Comparison of ENCODE assay signal across 18 cellular contexts in genomic region chr9:89945133-89945532, GRCh38.
DNase-seq lines count a peak whose midpoint lies in the region; ATAC-seq and TF ChIP-seq lines count a peak whose summit lies in the region.
"Had no signal": no experiment of that assay in that cellular context is flagged by ENCODE, and none has a peak within 500 bp of the region (broad histone marks: within the 10 kb centered on the region; RNA-seq: fewer than 3 reads in every experiment).

No MANE protein-coding gene starts in this region.

- no peak overlapping the region for H3K4me3 Mint-ChIP-seq in WTC11
- H3K4me3 Mint-ChIP-seq: natural killer cell, T-cell had no signal

- intact Hi-C loops in posterior vena cava (cut with DNase I), result no loop called here
- intact Hi-C loops in colonic mucosa (cut with DNase I), result no loop called here

- no peaks in the 10 kb centered on the region for H3K9me3 ChIP-seq in colonic mucosa
- H3K9me3 ChIP-seq: adrenal gland had no signal

- H3K27me3 ChIP-seq in kidney epithelial cell (ENCODE audit: control insufficient read depth, insufficient read depth, low read length) (no peaks in the 10 kb centered on the region), colonic mucosa (no peaks in the 10 kb centered on the region)
- H3K27me3 ChIP-seq: adrenal gland had no signal

- CTCF ChIA-PET in WTC11 (lab: Charles Lee), result interaction anchor here (0.7 to 5.0 kb wide), 8 partner anchors 10 to 351 kb away, joined by 3 to 25 read pairs (median 4); no protein-coding TSS in a partner anchor

- no peaks in the 10 kb centered on the region for H3K27me3 Mint-ChIP-seq in WTC11 (ENCODE audit: low read depth)

- H3K27ac ChIP-seq in C4-2B (no peak overlapping the region), colonic mucosa (no peak overlapping the region)
- H3K27ac ChIP-seq: adrenal gland had no signal

- POLR2A ChIA-PET in WTC11 (lab: Charles Lee), result no interaction called here

- 0 out of 2 replicates have a peak, but pooled peaks cover 4% of the 10 kb centered on the region for H3K9me3 Mint-ChIP-seq in WTC11
- H3K9me3 Mint-ChIP-seq: activated T-helper 2 cell treated with anti-CD3 and anti-CD28 coated beads, Interferon-gamma antibody, Interleukin-2, Interleukin-4, amounts not matched to agents 10 μg/mL and 5 μg/mL and 100 μg/mL, durations not matched to agents 14 hours and 24 hours and 36 hours; natural killer cell; T-cell had no signal

- ATAC-seq in WTC11, result peak; percentile 92
- ATAC-seq: natural killer cell, T-cell had no signal

- no peak overlapping the region for H3K4me3 ChIP-seq in kidney epithelial cell (ENCODE audit: low read depth, low read length)
- no peak overlapping the region for H3K4me3 ChIP-seq in colonic mucosa
- H3K4me3 ChIP-seq: adrenal gland had no signal

- H3K4me1 Mint-ChIP-seq in WTC11, result peaks cover 9% of the 10 kb centered on the region
- H3K4me1 Mint-ChIP-seq: natural killer cell, T-cell had no signal

- DNase-seq in WTC11 (ENCODE audit: low spot score) (peak; percentile 50), kidney epithelial cell (ENCODE audit: low read depth) (no peak), mucosa of gallbladder (ENCODE audit: low spot score) (no peak), MV-4-11 (lab: John Stamatoyannopoulos, UW) (no peak), posterior vena cava (ENCODE audit: low spot score) (no peak), colonic mucosa (no peak)
- DNase-seq: activated CD4-positive, CD25-positive, alpha-beta regulatory T cell; Calu3; foreskin melanocyte; GF-D8; KG1; natural killer cell; NCI-H1105 treated with DMSO at 0.1 percent for 48 hours; T-cell had no signal

- no peaks in the 10 kb centered on the region for H3K4me1 ChIP-seq in colonic mucosa

- H3K36me3 Mint-ChIP-seq in WTC11, result no peaks in the 10 kb centered on the region
- H3K36me3 Mint-ChIP-seq: natural killer cell, T-cell had no signal

- TF ChIP-seq CTCF in C4-2B (conservative IDR thresholded peaks at IDR 0.05) (peak; percentile 25), GM12874 (IDR thresholded peaks at IDR 0.05; ENCODE audit: insufficient read depth, low read depth, low read length) (peak; percentile 36; the same call in 1 of the 2 replicates), WTC11 (IDR thresholded peaks at IDR 0.05) (peak; percentile 52; the same call in 1 of the 2 replicates), kidney epithelial cell (IDR thresholded peaks at IDR 0.05; ENCODE audit: insufficient read depth, low read length, poor library complexity, severe bottlenecking) (peak; percentile 13), colonic mucosa (IDR thresholded peaks at IDR 0.05) (no peak)

- H3K27ac Mint-ChIP-seq in WTC11, result no peak overlapping the region
- H3K27ac Mint-ChIP-seq: activated T-helper 2 cell treated with anti-CD3 and anti-CD28 coated beads, Interferon-gamma antibody, Interleukin-2, Interleukin-4, amounts not matched to agents 10 μg/mL and 5 μg/mL and 100 μg/mL, durations not matched to agents 14 hours and 24 hours and 36 hours; natural killer cell; T-cell had no signal

- no peaks in the 10 kb centered on the region for H3K36me3 ChIP-seq in kidney epithelial cell (ENCODE audit: control insufficient read depth, insufficient read depth, low read length)
- no peaks in the 10 kb centered on the region for H3K36me3 ChIP-seq in colonic mucosa
- H3K36me3 ChIP-seq: adrenal gland had no signal

- no peak overlapping the region for H3K9ac ChIP-seq in colonic mucosa (ENCODE audit: low read depth in 2 of 2, low read length in 2 of 2)

TF ChIP-seq in WTC11, 78 proteins besides CTCF, POLR2A, EP300 and RAD21:
- TF ChIP-seq JUN (CRISPR knock-in tag; IDR thresholded peaks at IDR 0.05) (no peak), GTF2I (CRISPR knock-in tag; conservative IDR thresholded peaks at IDR 0.05) (no peak), ZNF416 (CRISPR knock-in tag; IDR thresholded peaks at IDR 0.05) (no peak), RELA (CRISPR knock-in tag; IDR thresholded peaks at IDR 0.05; ENCODE audit: borderline replicate concordance) (no peak)
- TF ChIP-seq, protein P1, sequence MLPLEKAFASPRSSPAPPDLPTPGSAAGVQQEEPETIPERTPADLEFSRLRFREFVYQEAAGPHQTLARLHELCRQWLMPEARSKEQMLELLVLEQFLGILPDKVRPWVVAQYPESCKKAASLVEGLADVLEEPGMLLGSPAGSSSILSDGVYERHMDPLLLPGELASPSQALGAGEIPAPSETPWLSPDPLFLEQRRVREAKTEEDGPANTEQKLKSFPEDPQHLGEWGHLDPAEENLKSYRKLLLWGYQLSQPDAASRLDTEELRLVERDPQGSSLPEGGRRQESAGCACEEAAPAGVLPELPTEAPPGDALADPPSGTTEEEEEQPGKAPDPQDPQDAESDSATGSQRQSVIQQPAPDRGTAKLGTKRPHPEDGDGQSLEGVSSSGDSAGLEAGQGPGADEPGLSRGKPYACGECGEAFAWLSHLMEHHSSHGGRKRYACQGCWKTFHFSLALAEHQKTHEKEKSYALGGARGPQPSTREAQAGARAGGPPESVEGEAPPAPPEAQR (CRISPR knock-in tag; IDR thresholded peaks at IDR 0.05), result 0 out of 2 replicates have a peak, but pooled peaks have one; percentile 8
